Comparison of ENCODE assay signal across 15 cellular contexts in the genomic region with DNA sequence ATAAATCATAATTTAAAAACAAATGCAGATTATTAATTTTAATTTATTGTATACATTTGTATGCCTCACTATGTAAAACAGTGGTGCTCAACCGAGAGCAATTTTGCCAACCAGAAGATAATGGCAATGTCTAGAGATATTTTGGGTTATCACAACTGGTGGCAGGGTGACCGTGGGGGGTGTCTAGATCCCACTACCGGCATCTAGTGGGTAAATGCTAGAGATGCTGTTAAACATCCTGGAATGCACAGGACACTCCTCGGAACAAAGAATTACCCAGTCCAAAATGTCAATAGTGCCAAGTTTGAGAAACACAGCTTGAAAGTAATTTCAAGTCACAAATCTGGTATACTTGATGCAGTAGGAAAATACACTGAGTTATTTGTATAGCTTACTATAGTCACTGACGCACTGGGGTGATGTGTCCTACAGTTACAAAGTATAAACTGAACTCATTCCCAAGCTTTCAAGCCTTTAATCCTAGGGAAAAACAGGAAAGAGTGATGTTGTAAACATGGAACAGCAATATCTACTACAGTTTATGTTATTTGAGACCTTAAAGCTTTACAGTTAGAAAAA.
DNase-seq lines count a peak whose midpoint lies in the region; ATAC-seq, FAIRE-seq and TF ChIP-seq lines count a peak whose summit lies in the region.
"Had no signal": no experiment of that assay in that cellular context is flagged by ENCODE, and none has a peak within 500 bp of the region (broad histone marks: within the 10 kb centered on the region; RNA-seq: fewer than 3 reads in every experiment).

No MANE protein-coding gene starts in this region.

- no peaks in the 10 kb centered on the region for H3K4me1 ChIP-seq in IMR-90 (ENCODE audit: control insufficient read depth, insufficient read depth, low read length)
- H3K4me1 ChIP-seq in H1 (replicated peaks in 1 of 4; ENCODE audit: control insufficient read depth in 3 of 4, insufficient read depth in 4 of 4, low read length in 3 of 4): no peaks in the 10 kb centered on the region
- H3K4me1 ChIP-seq: Peyer's patch had no signal

- H3K27ac ChIP-seq in IMR-90 (ENCODE audit: insufficient read depth, low read length) (no peak overlapping the region), H1 (ENCODE audit: low read depth, low read length) (no peak overlapping the region)
- H3K27ac ChIP-seq: Peyer's patch had no signal

- H3K9ac ChIP-seq in IMR-90 (ENCODE audit: low read depth, low read length) (no peak overlapping the region), H1 (replicated peaks in 1 of 4; ENCODE audit: extremely low read depth in 1 of 4, low read depth in 3 of 4, low read length in 3 of 4) (no peak overlapping the region)

- H3K4me2 ChIP-seq in IMR-90 (ENCODE audit: low read depth, low read length) (no peak overlapping the region), H1 (ENCODE audit: insufficient read depth in 1 of 2, low read depth in 2 of 2, low read length in 2 of 2) (no peak overlapping the region)

- intact Hi-C loops in IMR-90 (cut with micrococcal nuclease): no loop called here

- no peaks in the 10 kb centered on the region for H3K79me2 ChIP-seq in H1 (ENCODE audit: control insufficient read depth in 1 of 2, insufficient read depth in 2 of 2, low read length in 2 of 2)

- H2BK20ac ChIP-seq in IMR-90 (ENCODE audit: low read depth, low read length) (no peak overlapping the region), H1 (ENCODE audit: low read length) (no peak overlapping the region)

- no peak overlapping the region for H2AFZ ChIP-seq in IMR-90 (replicated peaks; ENCODE audit: low read length, poor library complexity)
- no peak overlapping the region for H2AFZ ChIP-seq in H1 (ENCODE audit: low read length)

- FAIRE-seq in GM12892 (lab: Jason Lieb, UNC) (peak; percentile 36), H1 (lab: Jason Lieb, UNC) (peak; percentile 36)
- FAIRE-seq: K562 had no signal

- H3K4ac ChIP-seq in IMR-90 (ENCODE audit: low read depth, low read length): no peak overlapping the region
- no peak overlapping the region for H3K4ac ChIP-seq in H1 (replicated peaks; ENCODE audit: insufficient read length, low read depth, low read length)

- no peak overlapping the region for H2BK5ac ChIP-seq in IMR-90 (ENCODE audit: low read depth, low read length, poor library complexity, severe bottlenecking)
- no peak overlapping the region for H2BK5ac ChIP-seq in H1 (ENCODE audit: low read depth, low read length)

- TF ChIP-seq POLR2A in GM12892 (IDR thresholded peaks at IDR 0.05; ENCODE audit: low read depth, low read length) (no peak), IMR-90 (IDR thresholded peaks at IDR 0.05; ENCODE audit: low read depth, low read length) (no peak), H1 (IDR thresholded peaks at IDR 0.05; ENCODE audit: control extremely low read depth in 1 of 2, low read depth in 2 of 2, low read length in 2 of 2) (no peak), GM18505 (IDR thresholded peaks at IDR 0.05; ENCODE audit: borderline replicate concordance, extremely low read depth, insufficient read depth, insufficient read length) (no peak)

- TF ChIP-seq RAD21 in IMR-90 (IDR thresholded peaks at IDR 0.05; ENCODE audit: low read length) (no peak), H1 (IDR thresholded peaks at IDR 0.05 in 1 of 2, conservative IDR thresholded peaks at IDR 0.05 in 1 of 2; ENCODE audit: low read depth in 2 of 2, low read length in 2 of 2) (no peak)

- H2BK15ac ChIP-seq in IMR-90 (ENCODE audit: low read depth, low read length): no peak overlapping the region
- no peak overlapping the region for H2BK15ac ChIP-seq in H1 (ENCODE audit: low read length)

- H2BK120ac ChIP-seq in IMR-90 (ENCODE audit: low read depth, low read length) (no peak overlapping the region), H1 (replicated peaks; ENCODE audit: low read depth, low read length) (no peak overlapping the region)

- H3K4me3 ChIP-seq in IMR-90 (ENCODE audit: insufficient read depth, low read depth, low read length) (no peak overlapping the region), H1 (ENCODE audit: extremely low read depth in 1 of 4, insufficient read depth in 2 of 4, low read depth in 3 of 4, low read length in 4 of 4) (no peak overlapping the region)
- H3K4me3 ChIP-seq: K562, Peyer's patch had no signal

- no peaks in the 10 kb centered on the region; the same call in 1 of the 2 replicates for H3K9me1 ChIP-seq in IMR-90 (ENCODE audit: insufficient read depth, low read length)

- in situ Hi-C loops in IMR-90 (cut with MboI; ENCODE audit: low sequenced_read_pairs): no loop called here

- CTCF ChIA-PET in IMR-90 (lab: Yijun Ruan, JAX) (interaction anchor here (0.6 to 1.4 kb wide), 2 partner anchors 16 to 947 kb away, joined by 3 to 4 read pairs; no protein-coding TSS in a partner anchor), H1 (lab: Charles Lee; ENCODE audit: partially characterized antibody) (interaction anchor here (0.8 to 1.6 kb wide), 4 partner anchors 9 to 105 kb away, joined by 3 to 9 read pairs (median 3); no protein-coding TSS in a partner anchor)

- POLR2A ChIA-PET in IMR-90 (lab: Charles Lee; ENCODE audit: unreplicated experiment): interaction anchor here (0.5 kb wide), 1 partner anchor 758 kb away, joined by 3 read pairs; no protein-coding TSS in a partner anchor
- POLR2A ChIA-PET in H1 (lab: Charles Lee; ENCODE audit: partially characterized antibody): no interaction called here

- no CpG with 5 or more reads among the region's 5 CpGs for WGBS in IMR-90 (ENCODE audit: extremely low coverage in 2 of 2, insufficient read length in 1 of 2), 2 experiments
- 90% methylated on average over 5 of the region's 5 CpGs; no CpG with 5 or more reads in 1 of the 2 experiments for WGBS in H1 (ENCODE audit: extremely low coverage in 1 of 2, insufficient coverage in 1 of 2, insufficient read length in 1 of 2, insufficient replicate concordance in 2 of 2, low coverage in 1 of 2, low lambda C conversion rate in 2 of 2, missing lambda C conversion rate in 1 of 2), 2 experiments

- H3K14ac ChIP-seq in IMR-90 (replicated peaks; ENCODE audit: low read depth, low read length): no peak overlapping the region; the same call in 1 of the 2 replicates
- no peak overlapping the region for H3K14ac ChIP-seq in H1 (ENCODE audit: insufficient read length)

- no peaks in the 10 kb centered on the region for H3K9me3 ChIP-seq in IMR-90 (ENCODE audit: control insufficient read depth, insufficient read depth, low read length)
- H3K9me3 ChIP-seq in H1 (ENCODE audit: insufficient read depth in 2 of 2, low read depth in 1 of 2, low read length in 1 of 2): no peaks in the 10 kb centered on the region
- H3K9me3 ChIP-seq: Peyer's patch had no signal

- TF ChIP-seq CTCF in IMR-90 (conservative IDR thresholded peaks at IDR 0.05; ENCODE audit: low read depth, low read length) (peak; percentile 25; the same call in 1 of the 2 replicates), H1 (IDR thresholded peaks at IDR 0.05; ENCODE audit: control extremely low read depth in 1 of 3, insufficient read depth in 1 of 3, low read depth in 1 of 3, low read length in 3 of 3) (peak in 1 of 3 experiments; percentile 18; a peak in 1 of 4 replicates)

- H4K91ac ChIP-seq in IMR-90 (ENCODE audit: insufficient read depth, low read depth, low read length): no peak overlapping the region
- no peak overlapping the region for H4K91ac ChIP-seq in H1 (replicated peaks; ENCODE audit: insufficient read length, low read length)

- no peaks in the 10 kb centered on the region for H3K27me3 ChIP-seq in IMR-90 (ENCODE audit: control insufficient read depth, insufficient read depth, low read length)
- H3K27me3 ChIP-seq in H1 (replicated peaks in 1 of 4; ENCODE audit: control insufficient read depth in 3 of 4, extremely low read depth in 1 of 4, insufficient read depth in 3 of 4, low read length in 3 of 4): no peaks in the 10 kb centered on the region
- H3K27me3 ChIP-seq: Peyer's patch had no signal

- H2AK5ac ChIP-seq in IMR-90 (ENCODE audit: low read depth, low read length) (no peak overlapping the region), H1 (ENCODE audit: low read depth, low read length) (no peak overlapping the region)

- dilution Hi-C loops in IMR-90 (cut with HindIII; ENCODE audit: low sequenced_read_pairs, unreplicated experiment): no loop called here

- H3K79me1 ChIP-seq in IMR-90 (ENCODE audit: low read depth in 1 of 2, low read length in 2 of 2) (no peaks in the 10 kb centered on the region), H1 (ENCODE audit: low read depth, low read length) (no peaks in the 10 kb centered on the region)

- H3K18ac ChIP-seq in IMR-90 (ENCODE audit: low read depth, low read length) (no peak overlapping the region), H1 (ENCODE audit: extremely low read depth, low read length) (no peak overlapping the region)

- 0 out of 4 replicates have a peak overlapping the region, but pooled peaks of 1 of the 2 experiments have one; percentile 0 for H4K8ac ChIP-seq in IMR-90 (ENCODE audit: low read depth in 2 of 2, low read length in 2 of 2)
- no peak overlapping the region for H4K8ac ChIP-seq in H1 (ENCODE audit: extremely low read depth, insufficient read depth, low read length)

- H4K20me1 ChIP-seq in IMR-90 (ENCODE audit: insufficient read depth, low read length) (no peaks in the 10 kb centered on the region), H1 (replicated peaks in 1 of 2; ENCODE audit: control insufficient read depth in 1 of 2, insufficient read depth in 2 of 2, low read length in 2 of 2) (no peaks in the 10 kb centered on the region)

- H4K5ac ChIP-seq in IMR-90 (ENCODE audit: low read depth, low read length) (no peak overlapping the region), H1 (ENCODE audit: insufficient read length, low read depth, low read length) (no peak overlapping the region)

- no peak overlapping the region for H3K56ac ChIP-seq in IMR-90 (ENCODE audit: extremely low read depth, insufficient read depth, low read length)
- no peak overlapping the region for H3K56ac ChIP-seq in H1 (replicated peaks; ENCODE audit: insufficient read length, low read depth, low read length)

- no peak overlapping the region for H2BK12ac ChIP-seq in H1 (ENCODE audit: low read depth, low read length)

- H3K36me3 ChIP-seq in IMR-90 (ENCODE audit: control insufficient read depth, insufficient read depth, low read length) (no peaks in the 10 kb centered on the region), H1 (ENCODE audit: control insufficient read depth in 2 of 4, insufficient read depth in 4 of 4, low read length in 3 of 4) (no peaks in the 10 kb centered on the region)
- H3K36me3 ChIP-seq: Peyer's patch had no signal

- no peak for TF ChIP-seq EP300 in H1 (IDR thresholded peaks at IDR 0.05; ENCODE audit: borderline replicate concordance in 1 of 2, low read depth in 2 of 2, low read length in 2 of 2)

- peak overlapping the region; percentile 3; the same call in 1 of the 2 replicates for H3K23ac ChIP-seq in IMR-90 (ENCODE audit: low read depth, low read length)
- no peak overlapping the region for H3K23ac ChIP-seq in H1 (ENCODE audit: insufficient read length)

- no peak overlapping the region for H2AK9ac ChIP-seq in IMR-90 (replicated peaks; ENCODE audit: low read depth, low read length, poor library complexity)

- DNase-seq in GM12892 (ENCODE audit: insufficient read length) (no peak), IMR-90 (peak; percentile 40), H1 (ENCODE audit: low read depth in 1 of 2, low spot score in 2 of 2) (no peak), pons (ENCODE audit: low spot score) (no peak), Ammon's horn (ENCODE audit: low spot score) (no peak)
- no peak for DNase-seq in stimulated activated CD4-positive, alpha-beta T cell treated with anti-CD3 and anti-CD28 coated beads, Interleukin-2, amount 100 ng/mL, for 24 hours
- DNase-seq: DMS79, GOT3, NCI-H1436 treated with DMSO at 0.1 percent for 48 hours, NCI-H2081, NCI-H510A treated with DMSO at 0.1 percent for 48 hours, Peyer's patch, Right ventricle myocardium superior had no signal

- ATAC-seq in IMR-90 (ENCODE audit: low read depth): peak; percentile 51
- no peak for ATAC-seq in GM18505 (IDR thresholded peaks at IDR 0.05; ENCODE audit: unreplicated experiment)
- ATAC-seq: K562 had no signal

- no peaks in the 10 kb centered on the region for H3K23me2 ChIP-seq in H1 (ENCODE audit: low read depth, low read length)

- BruUV-seq in IMR-90 (replicated peaks; lab: Mats Ljungman, UMichigan): no TSS peak
